In genomic region chr17:43367588-43368242, GRCh38 we compare ENCODE assay signal across 1 cellular context.
TF ChIP-seq lines count a peak whose summit lies in the region.

No MANE protein-coding gene starts in this region.

TF ChIP-seq in K562, 482 proteins besides CTCF, POLR2A, EP300 and RAD21 (continued from another document and continues in another):
- peak in 1 of 3 experiments; percentile 45; a peak in 1 of 6 replicates for TF ChIP-seq ZBTB11 (CRISPR knock-in tag; IDR thresholded peaks at IDR 0.05)
- no peak for TF ChIP-seq CEBPG (CRISPR knock-in tag; IDR thresholded peaks at IDR 0.05)
- TF ChIP-seq CEBPG (tag; conservative IDR thresholded peaks at IDR 0.05 in 1 of 2, IDR thresholded peaks at IDR 0.05 in 1 of 2), result peak in 1 of 2 experiments; percentile 77; a peak in 2 of 4 replicates
- peak; percentile 84 for TF ChIP-seq ZNF143 (CRISPR knock-in tag; IDR thresholded peaks at IDR 0.05)
- TF ChIP-seq SUPT5H (IDR thresholded peaks at IDR 0.05), result peak; percentile 100
- peak; percentile 100 for TF ChIP-seq PML (IDR thresholded peaks at IDR 0.05; ENCODE audit: low read length)
- TF ChIP-seq EHMT2 (IDR thresholded peaks at IDR 0.05), result no peak
- TF ChIP-seq SETDB1 (IDR thresholded peaks at IDR 0.05; ENCODE audit: low read length), result no peak
- TF ChIP-seq E2F1 (CRISPR knock-in tag; IDR thresholded peaks at IDR 0.05), result 0 out of 2 replicates have a peak, but pooled peaks have one; percentile 50
- TF ChIP-seq, protein P1, sequence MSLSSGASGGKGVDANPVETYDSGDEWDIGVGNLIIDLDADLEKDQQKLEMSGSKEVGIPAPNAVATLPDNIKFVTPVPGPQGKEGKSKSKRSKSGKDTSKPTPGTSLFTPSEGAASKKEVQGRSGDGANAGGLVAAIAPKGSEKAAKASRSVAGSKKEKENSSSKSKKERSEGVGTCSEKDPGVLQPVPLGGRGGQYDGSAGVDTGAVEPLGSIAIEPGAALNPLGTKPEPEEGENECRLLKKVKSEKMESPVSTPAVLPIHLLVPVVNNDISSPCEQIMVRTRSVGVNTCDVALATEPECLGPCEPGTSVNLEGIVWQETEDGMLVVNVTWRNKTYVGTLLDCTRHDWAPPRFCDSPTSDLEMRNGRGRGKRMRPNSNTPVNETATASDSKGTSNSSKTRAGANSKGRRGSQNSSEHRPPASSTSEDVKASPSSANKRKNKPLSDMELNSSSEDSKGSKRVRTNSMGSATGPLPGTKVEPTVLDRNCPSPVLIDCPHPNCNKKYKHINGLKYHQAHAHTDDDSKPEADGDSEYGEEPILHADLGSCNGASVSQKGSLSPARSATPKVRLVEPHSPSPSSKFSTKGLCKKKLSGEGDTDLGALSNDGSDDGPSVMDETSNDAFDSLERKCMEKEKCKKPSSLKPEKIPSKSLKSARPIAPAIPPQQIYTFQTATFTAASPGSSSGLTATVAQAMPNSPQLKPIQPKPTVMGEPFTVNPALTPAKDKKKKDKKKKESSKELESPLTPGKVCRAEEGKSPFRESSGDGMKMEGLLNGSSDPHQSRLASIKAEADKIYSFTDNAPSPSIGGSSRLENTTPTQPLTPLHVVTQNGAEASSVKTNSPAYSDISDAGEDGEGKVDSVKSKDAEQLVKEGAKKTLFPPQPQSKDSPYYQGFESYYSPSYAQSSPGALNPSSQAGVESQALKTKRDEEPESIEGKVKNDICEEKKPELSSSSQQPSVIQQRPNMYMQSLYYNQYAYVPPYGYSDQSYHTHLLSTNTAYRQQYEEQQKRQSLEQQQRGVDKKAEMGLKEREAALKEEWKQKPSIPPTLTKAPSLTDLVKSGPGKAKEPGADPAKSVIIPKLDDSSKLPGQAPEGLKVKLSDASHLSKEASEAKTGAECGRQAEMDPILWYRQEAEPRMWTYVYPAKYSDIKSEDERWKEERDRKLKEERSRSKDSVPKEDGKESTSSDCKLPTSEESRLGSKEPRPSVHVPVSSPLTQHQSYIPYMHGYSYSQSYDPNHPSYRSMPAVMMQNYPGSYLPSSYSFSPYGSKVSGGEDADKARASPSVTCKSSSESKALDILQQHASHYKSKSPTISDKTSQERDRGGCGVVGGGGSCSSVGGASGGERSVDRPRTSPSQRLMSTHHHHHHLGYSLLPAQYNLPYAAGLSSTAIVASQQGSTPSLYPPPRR (CRISPR knock-in tag; IDR thresholded peaks at IDR 0.05; ENCODE audit: borderline replicate concordance), result 0 out of 2 replicates have a peak, but pooled peaks have one; percentile 25
- TF ChIP-seq, protein P2, sequence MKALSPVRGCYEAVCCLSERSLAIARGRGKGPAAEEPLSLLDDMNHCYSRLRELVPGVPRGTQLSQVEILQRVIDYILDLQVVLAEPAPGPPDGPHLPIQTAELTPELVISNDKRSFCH (CRISPR knock-in tag; IDR thresholded peaks at IDR 0.05), result no peak
- TF ChIP-seq, protein P2 (tag; IDR thresholded peaks at IDR 0.05), result peak; percentile 46
- no peak for TF ChIP-seq ATF1 (CRISPR knock-in tag; IDR thresholded peaks at IDR 0.05)
- TF ChIP-seq ATF1 (tag; IDR thresholded peaks at IDR 0.05), result peak; percentile 53
- TF ChIP-seq SMARCA5 (IDR thresholded peaks at IDR 0.05), result 0 out of 2 replicates have a peak, but pooled peaks have one; percentile 22
- TF ChIP-seq, protein P3, sequence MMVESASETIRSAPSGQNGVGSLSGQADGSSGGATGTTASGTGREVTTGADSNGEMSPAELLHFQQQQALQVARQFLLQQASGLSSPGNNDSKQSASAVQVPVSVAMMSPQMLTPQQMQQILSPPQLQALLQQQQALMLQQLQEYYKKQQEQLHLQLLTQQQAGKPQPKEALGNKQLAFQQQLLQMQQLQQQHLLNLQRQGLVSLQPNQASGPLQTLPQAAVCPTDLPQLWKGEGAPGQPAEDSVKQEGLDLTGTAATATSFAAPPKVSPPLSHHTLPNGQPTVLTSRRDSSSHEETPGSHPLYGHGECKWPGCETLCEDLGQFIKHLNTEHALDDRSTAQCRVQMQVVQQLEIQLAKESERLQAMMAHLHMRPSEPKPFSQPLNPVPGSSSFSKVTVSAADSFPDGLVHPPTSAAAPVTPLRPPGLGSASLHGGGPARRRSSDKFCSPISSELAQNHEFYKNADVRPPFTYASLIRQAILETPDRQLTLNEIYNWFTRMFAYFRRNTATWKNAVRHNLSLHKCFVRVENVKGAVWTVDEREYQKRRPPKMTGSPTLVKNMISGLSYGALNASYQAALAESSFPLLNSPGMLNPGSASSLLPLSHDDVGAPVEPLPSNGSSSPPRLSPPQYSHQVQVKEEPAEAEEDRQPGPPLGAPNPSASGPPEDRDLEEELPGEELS (CRISPR knock-in tag; IDR thresholded peaks at IDR 0.05; ENCODE audit: borderline replicate concordance), result 0 out of 2 replicates have a peak, but pooled peaks have one; percentile 46
- TF ChIP-seq HMGN3 (IDR thresholded peaks at IDR 0.05; ENCODE audit: borderline replicate concordance, extremely low read depth, insufficient read length, low read depth, low read length), result no peak
- peak; percentile 76 for TF ChIP-seq NFIC (IDR thresholded peaks at IDR 0.05)
- peak; percentile 46; the same call in 1 of the 2 replicates for TF ChIP-seq BCOR (IDR thresholded peaks at IDR 0.05)
- TF ChIP-seq SRF (CRISPR knock-in tag; IDR thresholded peaks at IDR 0.05), result peak in 1 of 2 experiments; percentile 81; a peak in 1 of 4 replicates
- peak; percentile 49; the same call in 1 of the 2 replicates for TF ChIP-seq ZBTB33 (CRISPR knock-in tag; IDR thresholded peaks at IDR 0.05)
- no peak for TF ChIP-seq TRIM25 (IDR thresholded peaks at IDR 0.05; ENCODE audit: borderline replicate concordance)
- TF ChIP-seq YY1 (IDR thresholded peaks at IDR 0.05; ENCODE audit: borderline replicate concordance in 1 of 3, control insufficient read depth in 1 of 3, extremely low read depth in 1 of 3, insufficient read depth in 3 of 3, insufficient read length in 1 of 3, insufficient replicate concordance in 2 of 3, low read depth in 1 of 3, low read length in 2 of 3), result no peak
- no peak for TF ChIP-seq ZFP30 (CRISPR knock-in tag; IDR thresholded peaks at IDR 0.05; ENCODE audit: borderline replicate concordance)
- TF ChIP-seq MAFG (tag; conservative IDR thresholded peaks at IDR 0.05), result no peak
- peak; percentile 84 for TF ChIP-seq NBN (IDR thresholded peaks at IDR 0.05; ENCODE audit: low read depth)
- TF ChIP-seq THRAP3 (IDR thresholded peaks at IDR 0.05; ENCODE audit: borderline replicate concordance), result peak; percentile 91
- TF ChIP-seq, protein P4, sequence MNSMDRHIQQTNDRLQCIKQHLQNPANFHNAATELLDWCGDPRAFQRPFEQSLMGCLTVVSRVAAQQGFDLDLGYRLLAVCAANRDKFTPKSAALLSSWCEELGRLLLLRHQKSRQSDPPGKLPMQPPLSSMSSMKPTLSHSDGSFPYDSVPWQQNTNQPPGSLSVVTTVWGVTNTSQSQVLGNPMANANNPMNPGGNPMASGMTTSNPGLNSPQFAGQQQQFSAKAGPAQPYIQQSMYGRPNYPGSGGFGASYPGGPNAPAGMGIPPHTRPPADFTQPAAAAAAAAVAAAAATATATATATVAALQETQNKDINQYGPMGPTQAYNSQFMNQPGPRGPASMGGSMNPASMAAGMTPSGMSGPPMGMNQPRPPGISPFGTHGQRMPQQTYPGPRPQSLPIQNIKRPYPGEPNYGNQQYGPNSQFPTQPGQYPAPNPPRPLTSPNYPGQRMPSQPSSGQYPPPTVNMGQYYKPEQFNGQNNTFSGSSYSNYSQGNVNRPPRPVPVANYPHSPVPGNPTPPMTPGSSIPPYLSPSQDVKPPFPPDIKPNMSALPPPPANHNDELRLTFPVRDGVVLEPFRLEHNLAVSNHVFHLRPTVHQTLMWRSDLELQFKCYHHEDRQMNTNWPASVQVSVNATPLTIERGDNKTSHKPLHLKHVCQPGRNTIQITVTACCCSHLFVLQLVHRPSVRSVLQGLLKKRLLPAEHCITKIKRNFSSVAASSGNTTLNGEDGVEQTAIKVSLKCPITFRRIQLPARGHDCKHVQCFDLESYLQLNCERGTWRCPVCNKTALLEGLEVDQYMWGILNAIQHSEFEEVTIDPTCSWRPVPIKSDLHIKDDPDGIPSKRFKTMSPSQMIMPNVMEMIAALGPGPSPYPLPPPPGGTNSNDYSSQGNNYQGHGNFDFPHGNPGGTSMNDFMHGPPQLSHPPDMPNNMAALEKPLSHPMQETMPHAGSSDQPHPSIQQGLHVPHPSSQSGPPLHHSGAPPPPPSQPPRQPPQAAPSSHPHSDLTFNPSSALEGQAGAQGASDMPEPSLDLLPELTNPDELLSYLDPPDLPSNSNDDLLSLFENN (IDR thresholded peaks at IDR 0.05; ENCODE audit: low read depth in 2 of 2, low read length in 2 of 2), result peak in 1 of 2 experiments; percentile 98; a peak in 2 of 4 replicates
- peak; percentile 98 for TF ChIP-seq CGGBP1 (CRISPR knock-in tag; IDR thresholded peaks at IDR 0.05)
- TF ChIP-seq GTF2A2 (tag; IDR thresholded peaks at IDR 0.05), result peak; percentile 99
- TF ChIP-seq PREB (CRISPR knock-in tag; IDR thresholded peaks at IDR 0.05), result 0 out of 2 replicates have a peak, but pooled peaks have one; percentile 8
- TF ChIP-seq SREBF2 (CRISPR knock-in tag; IDR thresholded peaks at IDR 0.05), result 0 out of 2 replicates have a peak, but pooled peaks have one; percentile 6
- no peak for TF ChIP-seq ATF3 (IDR thresholded peaks at IDR 0.05)
- TF ChIP-seq ATF3 (CRISPR knock-in tag; conservative IDR thresholded peaks at IDR 0.05), result peak; percentile 91
- TF ChIP-seq GATAD2A (IDR thresholded peaks at IDR 0.05), result no peak
